ENCODE assay signal across 8 cellular contexts in the genomic region with DNA sequence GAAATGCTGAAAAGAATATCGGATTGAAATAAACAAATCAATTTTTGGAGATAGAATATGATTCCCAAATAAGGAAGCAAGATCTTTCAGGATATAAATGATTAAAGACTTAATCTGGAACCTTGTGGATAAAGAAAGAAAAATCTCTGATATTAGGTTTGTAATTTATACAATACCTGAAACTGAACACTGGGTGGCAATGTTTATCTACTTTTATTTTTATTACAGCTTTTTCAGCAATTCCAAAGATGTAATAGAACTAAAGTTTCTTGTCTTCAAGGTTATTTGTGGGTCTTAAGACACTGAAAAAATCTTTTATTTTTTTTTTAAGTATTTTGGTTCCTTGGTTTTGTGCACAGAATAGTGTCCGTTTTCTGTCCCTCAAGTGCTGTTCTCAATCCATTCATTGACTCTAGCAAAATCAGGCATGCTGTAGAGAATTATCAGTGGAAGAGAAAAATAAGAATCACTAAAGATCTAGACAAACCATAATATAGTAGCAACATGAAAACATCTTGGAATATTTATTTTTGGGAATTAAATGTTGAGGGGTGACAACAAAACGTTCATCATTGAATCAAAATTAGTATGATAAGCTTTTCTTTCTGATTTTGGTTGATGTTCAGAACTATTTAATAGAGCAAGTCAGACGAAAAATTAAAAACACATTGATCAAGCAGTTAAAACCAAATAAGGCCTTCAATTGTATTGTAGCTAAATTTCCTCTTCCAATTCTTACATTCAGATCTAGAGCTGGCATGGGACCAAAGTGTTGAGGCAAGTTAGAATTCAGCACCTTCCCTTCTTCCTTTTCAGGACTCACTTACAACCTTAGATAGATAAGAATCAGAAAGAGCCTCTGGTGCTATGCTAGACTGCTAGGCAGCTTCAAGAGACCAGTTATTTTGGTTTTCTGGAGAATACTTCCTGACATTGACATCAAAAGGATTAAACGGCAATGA.
DNase-seq lines count a peak whose midpoint lies in the region; ATAC-seq, FAIRE-seq and TF ChIP-seq lines count a peak whose summit lies in the region.

No MANE protein-coding gene starts in this region.

- H3K4me3 Mint-ChIP-seq in activated T-cell treated with anti-CD3 and anti-CD28 coated beads, Interleukin-2, amount 50 U/mL, for 72 hours, result no peak overlapping the region

- peak; percentile 51; the same call in 1 of the 2 replicates for ATAC-seq in IMR-90 (ENCODE audit: low read depth)
- no peak for ATAC-seq in HepG2
- no peak for ATAC-seq in activated T-cell treated with anti-CD3 and anti-CD28 coated beads, Interleukin-2, amount 50 U/mL, for 72 hours (replicated peaks in 1 of 2)
- no peak for ATAC-seq in HG03097 (IDR thresholded peaks at IDR 0.05; ENCODE audit: low FRiP score, unreplicated experiment)
- ATAC-seq in HG03521 (IDR thresholded peaks at IDR 0.05; ENCODE audit: unreplicated experiment), result no peak

- H2AFZ ChIP-seq in IMR-90 (replicated peaks; ENCODE audit: low read length, poor library complexity), result no peak overlapping the region
- peak overlapping the region; percentile 52 for H2AFZ ChIP-seq in SU-DHL-6 (ENCODE audit: low read depth, low read length, severe bottlenecking)
- H2AFZ ChIP-seq in HepG2 (ENCODE audit: low read length), result no peak overlapping the region

- H2BK20ac ChIP-seq in IMR-90 (ENCODE audit: low read depth, low read length), result no peak overlapping the region

- DNase-seq in GF-D8 (lab: John Stamatoyannopoulos, UW), result peak; percentile 33
- DNase-seq in IMR-90, result peak; percentile 17
- no peak for DNase-seq in HepG2 (ENCODE audit: low spot score)
- no peak for DNase-seq in activated T-cell treated with anti-CD3 and anti-CD28 coated beads, Interleukin-2, amount 50 U/mL, for 72 hours
- DNase-seq in effector memory CD4-positive, alpha-beta T cell, result no peak

- in situ Hi-C loops in IMR-90 (cut with MboI; ENCODE audit: low sequenced_read_pairs), result loop anchor here (10.0 kb wide), 1 partner anchor 245 kb away; no protein-coding TSS in a partner anchor
- in situ Hi-C loops in HepG2 (cut with HindIII; ENCODE audit: extremely low pct_ligation_motif_present, low pct_unique_long_range_greater_than_20kb), result loop anchor here (25.0 kb wide), 1 partner anchor 242 kb away; no protein-coding TSS in a partner anchor

- no peak for FAIRE-seq in HepG2 (lab: Jason Lieb, UNC)

- TF ChIP-seq POLR2A in IMR-90 (IDR thresholded peaks at IDR 0.05; ENCODE audit: low read depth, low read length) (no peak), HepG2 (IDR thresholded peaks at IDR 0.05; ENCODE audit: insufficient read depth in 1 of 2, low read depth in 2 of 2, low read length in 2 of 2) (no peak)

- H3K4me3 ChIP-seq in IMR-90 (ENCODE audit: insufficient read depth, low read depth, low read length) (no peak overlapping the region), SU-DHL-6 (ENCODE audit: insufficient read depth, low read length, poor library complexity, severe bottlenecking) (no peak overlapping the region), HepG2 (replicated peaks in 1 of 3; ENCODE audit: insufficient read depth in 1 of 3, low read depth in 2 of 3, low read length in 3 of 3) (no peak overlapping the region)
- no peak overlapping the region for H3K4me3 ChIP-seq in effector memory CD4-positive, alpha-beta T cell (ENCODE audit: insufficient read depth, low read depth, low read length, poor library complexity, severe bottlenecking)

- intact Hi-C loops in IMR-90 (cut with micrococcal nuclease) (loop anchor here (1.0 kb wide), 1 partner anchor 238 kb away; no protein-coding TSS in a partner anchor), HepG2 (cut with micrococcal nuclease; ENCODE audit: unreplicated experiment) (loop anchor here (1.0 to 10.0 kb wide), 2 partner anchors 238 to 425 kb away; no protein-coding TSS in a partner anchor)

- no peak overlapping the region for H4K91ac ChIP-seq in IMR-90 (ENCODE audit: insufficient read depth, low read depth, low read length)

- H3K27ac ChIP-seq in IMR-90 (ENCODE audit: insufficient read depth, low read length), result no peak overlapping the region
- 0 out of 2 replicates have a peak overlapping the region, but pooled peaks have one; percentile 1 for H3K27ac ChIP-seq in SU-DHL-6 (ENCODE audit: low read depth, low read length)
- H3K27ac ChIP-seq in HepG2 (ENCODE audit: extremely low read length, insufficient read depth, low read length), result no peak overlapping the region
- H3K27ac ChIP-seq in effector memory CD4-positive, alpha-beta T cell (ENCODE audit: insufficient read depth, low read length, poor library complexity, severe bottlenecking), result no peak overlapping the region

- H3K79me2 ChIP-seq in SU-DHL-6 (ENCODE audit: insufficient read depth, low read length) (no peaks in the 10 kb centered on the region), HepG2 (ENCODE audit: insufficient read depth, low read length) (no peaks in the 10 kb centered on the region)

- H3K9me3 ChIP-seq in IMR-90 (ENCODE audit: control insufficient read depth, insufficient read depth, low read length) (no peaks in the 10 kb centered on the region; the same call in 1 of the 2 replicates), SU-DHL-6 (ENCODE audit: insufficient read depth, low read length) (0 out of 2 replicates have a peak, but pooled peaks cover 7% of the 10 kb centered on the region), HepG2 (ENCODE audit: low read length) (no peaks in the 10 kb centered on the region)
- no peaks in the 10 kb centered on the region for H3K9me3 ChIP-seq in effector memory CD4-positive, alpha-beta T cell (ENCODE audit: control insufficient read depth, low read length)

- H3K4me1 Mint-ChIP-seq in activated T-cell treated with anti-CD3 and anti-CD28 coated beads, Interleukin-2, amount 50 U/mL, for 72 hours (ENCODE audit: low read depth), result no peaks in the 10 kb centered on the region

- no peaks in the 10 kb centered on the region for H3K27me3 ChIP-seq in IMR-90 (ENCODE audit: control insufficient read depth, insufficient read depth, low read length)
- H3K27me3 ChIP-seq in SU-DHL-6 (ENCODE audit: low read length), result no peaks in the 10 kb centered on the region
- no peaks in the 10 kb centered on the region for H3K27me3 ChIP-seq in HepG2 (ENCODE audit: control insufficient read depth in 1 of 2, insufficient read depth in 2 of 2, low read length in 2 of 2)
- H3K27me3 ChIP-seq in effector memory CD4-positive, alpha-beta T cell (replicated peaks; ENCODE audit: control insufficient read depth, insufficient read depth, low read length, poor library complexity, severe bottlenecking), result no peaks in the 10 kb centered on the region

- dilution Hi-C loops in IMR-90 (cut with HindIII; ENCODE audit: low sequenced_read_pairs, unreplicated experiment), result no loop called here

- no peaks in the 10 kb centered on the region for H3F3A ChIP-seq in SU-DHL-6 (ENCODE audit: insufficient read depth)

- BruUV-seq in IMR-90 (replicated peaks; lab: Mats Ljungman, UMichigan) (no TSS peak), HepG2 (replicated peaks; lab: Mats Ljungman, UMichigan) (no TSS peak)

- H3K9me2 ChIP-seq in SU-DHL-6 (replicated peaks; ENCODE audit: insufficient read depth, low read length), result no peaks in the 10 kb centered on the region

- H3K27ac Mint-ChIP-seq in activated T-cell treated with anti-CD3 and anti-CD28 coated beads, Interleukin-2, amount 50 U/mL, for 72 hours, result no peak overlapping the region

- no peaks in the 10 kb centered on the region for H3K79me1 ChIP-seq in IMR-90 (ENCODE audit: low read depth in 1 of 2, low read length in 2 of 2)

- H2AK9ac ChIP-seq in IMR-90 (replicated peaks; ENCODE audit: low read depth, low read length, poor library complexity), result no peak overlapping the region

- WGBS in IMR-90 (ENCODE audit: extremely low coverage in 2 of 2, insufficient read length in 1 of 2), 2 experiments, result no CpG with 5 or more reads among the region's 5 CpGs
- WGBS in HepG2 (ENCODE audit: low lambda C conversion rate), result 16% methylated on average over 5 of the region's 5 CpGs

- no peak overlapping the region for H2BK5ac ChIP-seq in IMR-90 (ENCODE audit: low read depth, low read length, poor library complexity, severe bottlenecking)

- H2AK5ac ChIP-seq in IMR-90 (ENCODE audit: low read depth, low read length), result no peak overlapping the region

- no peak overlapping the region for H4K8ac ChIP-seq in IMR-90 (ENCODE audit: low read depth in 2 of 2, low read length in 2 of 2)

- H3K36me3 ChIP-seq in IMR-90 (ENCODE audit: control insufficient read depth, insufficient read depth, low read length) (no peaks in the 10 kb centered on the region), SU-DHL-6 (ENCODE audit: low read length) (peaks cover 4% of the 10 kb centered on the region; the same call in 1 of the 2 replicates), HepG2 (replicated peaks in 1 of 2; ENCODE audit: control insufficient read depth in 1 of 2, insufficient read depth in 2 of 2, low read length in 2 of 2) (no peaks in the 10 kb centered on the region)
- H3K36me3 ChIP-seq in effector memory CD4-positive, alpha-beta T cell (ENCODE audit: control insufficient read depth, insufficient read depth, low read length), result no peaks in the 10 kb centered on the region

- H4K20me1 ChIP-seq in IMR-90 (ENCODE audit: insufficient read depth, low read length), result no peaks in the 10 kb centered on the region
- no peaks in the 10 kb centered on the region for H4K20me1 ChIP-seq in SU-DHL-6 (ENCODE audit: low read depth, low read length)
- no peaks in the 10 kb centered on the region for H4K20me1 ChIP-seq in HepG2 (ENCODE audit: insufficient read depth, low read length)

- H4K5ac ChIP-seq in IMR-90 (ENCODE audit: low read depth, low read length), result no peak overlapping the region

- H3K27me3 Mint-ChIP-seq in activated T-cell treated with anti-CD3 and anti-CD28 coated beads, Interleukin-2, amount 50 U/mL, for 72 hours (ENCODE audit: low read depth), result no peaks in the 10 kb centered on the region

- CTCF ChIA-PET in IMR-90 (lab: Yijun Ruan, JAX) (interaction anchor here (1.0 kb wide), 1 partner anchor 238 kb away, joined by 3 read pairs; no protein-coding TSS in a partner anchor), HepG2 (lab: Yijun Ruan, JAX; ENCODE audit: low intra/inter-chr PET ratio, low total read pairs) (interaction anchor here (2.5 kb wide), 1 partner anchor 238 kb away, joined by 15 read pairs; no protein-coding TSS in a partner anchor)

- POLR2A ChIA-PET in IMR-90 (lab: Charles Lee; ENCODE audit: unreplicated experiment), result no interaction called here
- POLR2A ChIA-PET in HepG2 (lab: Yijun Ruan, JAX), result no interaction called here

- no peaks in the 10 kb centered on the region for H3K4me1 ChIP-seq in IMR-90 (ENCODE audit: control insufficient read depth, insufficient read depth, low read length)
- no peaks in the 10 kb centered on the region for H3K4me1 ChIP-seq in HepG2 (ENCODE audit: insufficient read depth, low read length)
- no peaks in the 10 kb centered on the region for H3K4me1 ChIP-seq in effector memory CD4-positive, alpha-beta T cell (ENCODE audit: control insufficient read depth, insufficient read depth, low read length, poor library complexity, severe bottlenecking)

- TF ChIP-seq EP300 in HepG2 (IDR thresholded peaks at IDR 0.05; ENCODE audit: low read depth in 2 of 2, low read length in 2 of 2) (no peak), HepG2 (CRISPR knock-in tag; IDR thresholded peaks at IDR 0.05; ENCODE audit: borderline replicate concordance) (no peak)

- H3K9me3 Mint-ChIP-seq in activated T-cell treated with anti-CD3 and anti-CD28 coated beads, Interleukin-2, amount 50 U/mL, for 72 hours, result peaks cover 0 to 1% of the 10 kb centered on the region in 2 donors

- H2BK120ac ChIP-seq in IMR-90 (ENCODE audit: low read depth, low read length), result no peak overlapping the region

- no peak overlapping the region for H3K23ac ChIP-seq in IMR-90 (ENCODE audit: low read depth, low read length)

- H3K18ac ChIP-seq in IMR-90 (ENCODE audit: low read depth, low read length), result no peak overlapping the region

- peaks cover 0 to 1% of the 10 kb centered on the region in 2 donors for H3K36me3 Mint-ChIP-seq in activated T-cell treated with anti-CD3 and anti-CD28 coated beads, Interleukin-2, amount 50 U/mL, for 72 hours (ENCODE audit: insufficient read depth in 2 of 2)

- H3K4me2 ChIP-seq in IMR-90 (ENCODE audit: low read depth, low read length) (no peak overlapping the region), SU-DHL-6 (ENCODE audit: low read depth, low read length, poor library complexity, severe bottlenecking) (peak overlapping the region; percentile 27), HepG2 (ENCODE audit: low read depth, low read length) (no peak overlapping the region)

- no peak overlapping the region for H3K14ac ChIP-seq in IMR-90 (replicated peaks; ENCODE audit: low read depth, low read length)

- H3K9ac ChIP-seq in IMR-90 (ENCODE audit: low read depth, low read length) (no peak overlapping the region), SU-DHL-6 (ENCODE audit: low read length) (0 out of 2 replicates have a peak overlapping the region, but pooled peaks have one; percentile 7), HepG2 (ENCODE audit: insufficient read depth, low read depth, low read length) (no peak overlapping the region)

- no peak overlapping the region for H2BK15ac ChIP-seq in IMR-90 (ENCODE audit: low read depth, low read length)

- peak; percentile 44 for TF ChIP-seq RAD21 in IMR-90 (IDR thresholded peaks at IDR 0.05; ENCODE audit: low read length)
- no peak for TF ChIP-seq RAD21 in HepG2 (CRISPR knock-in tag; IDR thresholded peaks at IDR 0.05)

- no peak overlapping the region for H3K4ac ChIP-seq in IMR-90 (ENCODE audit: low read depth, low read length)

- H3K9me1 ChIP-seq in IMR-90 (ENCODE audit: insufficient read depth, low read length), result no peaks in the 10 kb centered on the region

- peak; percentile 42 for TF ChIP-seq CTCF in IMR-90 (conservative IDR thresholded peaks at IDR 0.05; ENCODE audit: low read depth, low read length)
- TF ChIP-seq CTCF in SU-DHL-6 (IDR thresholded peaks at IDR 0.05; ENCODE audit: insufficient read depth, low read length, poor library complexity, severe bottlenecking), result peak; percentile 18
- peak; percentile 24 for TF ChIP-seq CTCF in HepG2 (CRISPR knock-in tag; IDR thresholded peaks at IDR 0.05)

- H3K56ac ChIP-seq in IMR-90 (ENCODE audit: extremely low read depth, insufficient read depth, low read length), result no peak overlapping the region

Comparison
In these comparisons a context has a peak if more than half of its experiments do, and no peak if none do; other contexts are left out.
1. DNase-seq: peak in GF-D8 (single experiment) and IMR-90 (single experiment); none in HepG2 (single experiment), activated T-cell treated with anti-CD3 and anti-CD28 coated beads, Interleukin-2, amount 50 U/mL, for 72 hours (0 of 2) and effector memory CD4-positive, alpha-beta T cell (0 of 3).
2. Peak in every context shown above with its lines, with median percentiles within 50 percentile points of each other: CTCF ChIP-seq.